Comparison of ENCODE assay signal across 9 cellular contexts in genomic region chr14:89000007-89000942, GRCh38.
DNase-seq lines count a peak whose midpoint lies in the region; ATAC-seq and TF ChIP-seq lines count a peak whose summit lies in the region.
"Had no signal": no experiment of that assay in that cellular context is flagged by ENCODE, and none has a peak within 500 bp of the region (broad histone marks: within the 10 kb centered on the region; RNA-seq: fewer than 3 reads in every experiment).

No MANE protein-coding gene starts in this region.

- H3K27me3 ChIP-seq in gastrocnemius medialis, result peaks cover 0 to 9% (median 0%) of the 10 kb centered on the region in 3 donors

- peaks cover 1% of the 10 kb centered on the region for H3K27me3 Mint-ChIP-seq in glutamatergic neuron (ENCODE audit: unreplicated experiment)

- TF ChIP-seq CTCF in glutamatergic neuron (IDR thresholded peaks at IDR 0.05; ENCODE audit: partially characterized antibody, unreplicated experiment), result no peak
- TF ChIP-seq CTCF in gastrocnemius medialis (IDR thresholded peaks at IDR 0.05 in 4 of 5, conservative IDR thresholded peaks at IDR 0.05 in 1 of 5), result no peak

- in situ Hi-C loops in gastrocnemius medialis (cut with MboI; ENCODE audit: low sequenced_read_pairs in 4 of 4), result loop anchor here in 1 of 4 donors (25.0 kb wide), 1 partner anchor 1212 kb away; no protein-coding TSS in a partner anchor

- H3K9me3 ChIP-seq in gastrocnemius medialis, result no peaks in the 10 kb centered on the region

- H3K36me3 Mint-ChIP-seq in glutamatergic neuron (ENCODE audit: unreplicated experiment), result no peaks in the 10 kb centered on the region
- H3K36me3 Mint-ChIP-seq: IgD-negative memory B cell had no signal

- intact Hi-C loops in gastrocnemius medialis (cut with DNase I; ENCODE audit: low total_unique reads), result no loop called here

- no peaks in the 10 kb centered on the region for H3K4me1 Mint-ChIP-seq in glutamatergic neuron (ENCODE audit: low read depth, unreplicated experiment)
- H3K4me1 Mint-ChIP-seq: IgD-negative memory B cell had no signal

- TF ChIP-seq POLR2A in gastrocnemius medialis (IDR thresholded peaks at IDR 0.05), result no peak

- DNase-seq in CD1c-positive myeloid dendritic cell (ENCODE audit: extremely low spot score) (peak; percentile 92), SW 1271 (lab: John Stamatoyannopoulos, UW) (peak; percentile 64 to 85), glutamatergic neuron (peak; percentile 30), NAMALWA (ENCODE audit: low spot score) (no peak), activated gamma-delta T cell treated with Interleukin-2 at 50 U/mL for 16 hours (no peak), gastrocnemius medialis (no peak)
- DNase-seq in stimulated activated naive CD8-positive, alpha-beta T cell treated with anti-CD3 and anti-CD28 coated beads, Interleukin-15, Interleukin-2, amounts not matched to agents 100 U/mL and 50 U/mL, for 24 hours, result peak; percentile 54

- H3K36me3 ChIP-seq in gastrocnemius medialis, result no peaks in the 10 kb centered on the region

- no peak overlapping the region for H3K27ac Mint-ChIP-seq in glutamatergic neuron (ENCODE audit: unreplicated experiment)
- H3K27ac Mint-ChIP-seq: IgD-negative memory B cell had no signal

- H3K4me3 ChIP-seq in gastrocnemius medialis, result no peak overlapping the region

- no peak overlapping the region for H3K27ac ChIP-seq in gastrocnemius medialis

- H3K9me3 Mint-ChIP-seq in glutamatergic neuron (ENCODE audit: unreplicated experiment), result peaks cover 6% of the 10 kb centered on the region

- H3K4me3 Mint-ChIP-seq in glutamatergic neuron (ENCODE audit: unreplicated experiment), result no peak overlapping the region
- H3K4me3 Mint-ChIP-seq: IgD-negative memory B cell had no signal

- no peaks in the 10 kb centered on the region for H3K4me1 ChIP-seq in gastrocnemius medialis

- ATAC-seq in HG02759 (IDR thresholded peaks at IDR 0.05; ENCODE audit: unreplicated experiment) (peak; percentile 63), gastrocnemius medialis (no peak)
- peak; percentile 90 for ATAC-seq in stimulated activated naive CD8-positive, alpha-beta T cell treated with anti-CD3 and anti-CD28 coated beads, Interleukin-15, Interleukin-2, amounts not matched to agents 100 U/mL and 50 U/mL, for 24 hours

Comparison
In these comparisons a context has a peak if more than half of its experiments do, and no peak if none do; other contexts are left out.
1. DNase-seq: peak in CD1c-positive myeloid dendritic cell (single experiment), SW 1271 (2 of 2), glutamatergic neuron (single experiment) and stimulated activated naive CD8-positive, alpha-beta T cell treated with anti-CD3 and anti-CD28 coated beads, Interleukin-15, Interleukin-2, amounts not matched to agents 100 U/mL and 50 U/mL, for 24 hours (single experiment); none in NAMALWA (single experiment), activated gamma-delta T cell treated with Interleukin-2 at 50 U/mL for 16 hours (single experiment) and gastrocnemius medialis (0 of 2).
2. ATAC-seq: peak in HG02759 (single experiment) and stimulated activated naive CD8-positive, alpha-beta T cell treated with anti-CD3 and anti-CD28 coated beads, Interleukin-15, Interleukin-2, amounts not matched to agents 100 U/mL and 50 U/mL, for 24 hours (single experiment); none in gastrocnemius medialis (0 of 2).